In genomic region chr1:155011004-155011416, GRCh38 we compare ENCODE assay signal across 11 cellular contexts.
A peak's percentile ranks its signal among the peaks of the same experiment; 100 is the strongest.
DNase-seq lines count a peak whose midpoint lies in the region; ATAC-seq and TF ChIP-seq lines count a peak whose summit lies in the region.
"Had no signal": no experiment of that assay in that cellular context is flagged by ENCODE, and none has a peak within 500 bp of the region (broad histone marks: within the 10 kb centered on the region; RNA-seq: fewer than 3 reads in every experiment).

No MANE protein-coding gene starts in this region.

- H3K9me3 ChIP-seq in BLaER1 (no peaks in the 10 kb centered on the region), HEK293 (ENCODE audit: control insufficient read depth, insufficient read depth, low read depth, low read length) (no peaks in the 10 kb centered on the region), parathyroid adenoma (ENCODE audit: control insufficient read depth, low read length) (no peaks in the 10 kb centered on the region)

- CTCF ChIA-PET in HEK293 (lab: Yijun Ruan, JAX) = no interaction called here

- H3K9ac ChIP-seq in BLaER1 (peak overlapping the region; percentile 65), parathyroid adenoma (no peak overlapping the region)

- peaks cover 5% of the 10 kb centered on the region for H3K79me2 ChIP-seq in parathyroid adenoma

- intact Hi-C loops in dendritic cell treated with granulocyte-macrophage colony-stimulating factor and Interleukin-4, amounts not matched to agents 40 ng/mL and 50 ng/mL, for 4 days (cut with micrococcal nuclease) = no loop called here

- peaks cover 90% of the 10 kb centered on the region for H3K4me1 Mint-ChIP-seq in dendritic cell treated with granulocyte-macrophage colony-stimulating factor and Interleukin-4, amounts not matched to agents 40 ng/mL and 50 ng/mL, for 4 days (ENCODE audit: low read depth)

- peak overlapping the region; percentile 78 for H3K27ac ChIP-seq in BLaER1
- no peak overlapping the region for H3K27ac ChIP-seq in HEK293 (ENCODE audit: extremely low read depth, low read depth, low read length)
- H3K27ac ChIP-seq in parathyroid adenoma = peak overlapping the region; percentile 69

- H2AFZ ChIP-seq in parathyroid adenoma = no peak overlapping the region

- H3K36me3 Mint-ChIP-seq in dendritic cell treated with granulocyte-macrophage colony-stimulating factor and Interleukin-4, amounts not matched to agents 40 ng/mL and 50 ng/mL, for 4 days (ENCODE audit: low read depth) = peaks cover 89% of the 10 kb centered on the region

- H3K4me3 ChIP-seq in BLaER1 = peak overlapping the region; percentile 25; the same call in 1 of the 2 replicates
- no peak overlapping the region for H3K4me3 ChIP-seq in HEK293 (ENCODE audit: low read depth, low read length)
- no peak overlapping the region for H3K4me3 ChIP-seq in parathyroid adenoma (ENCODE audit: low read depth, low read length)

- no peaks in the 10 kb centered on the region for H3K27me3 Mint-ChIP-seq in dendritic cell treated with granulocyte-macrophage colony-stimulating factor and Interleukin-4, amounts not matched to agents 40 ng/mL and 50 ng/mL, for 4 days

- H3K27me3 ChIP-seq in BLaER1 (no peaks in the 10 kb centered on the region), parathyroid adenoma (ENCODE audit: control insufficient read depth, insufficient read depth, low read length) (no peaks in the 10 kb centered on the region)

- POLR2A ChIA-PET in HEK293 (lab: Yijun Ruan, JAX) = no interaction called here

- H3K36me3 ChIP-seq in BLaER1 (peaks cover 28% of the 10 kb centered on the region), HEK293 (ENCODE audit: control insufficient read depth in 2 of 2, insufficient read depth in 1 of 2, low read length in 2 of 2) (peaks cover 0 to 29% of the 10 kb centered on the region in 2 experiments; a peak in 1 of 3 replicates), parathyroid adenoma (ENCODE audit: control insufficient read depth, insufficient read depth, low read length) (no peaks in the 10 kb centered on the region)

- TF ChIP-seq CTCF in HEK293 (tag by site-specific recombination; IDR thresholded peaks at IDR 0.05) (no peak), parathyroid adenoma (IDR thresholded peaks at IDR 0.05) (no peak)

- peak overlapping the region; percentile 100 for H3K27ac Mint-ChIP-seq in dendritic cell treated with granulocyte-macrophage colony-stimulating factor and Interleukin-4, amounts not matched to agents 40 ng/mL and 50 ng/mL, for 4 days

- peak overlapping the region; percentile 92 for H3K4me3 Mint-ChIP-seq in dendritic cell treated with granulocyte-macrophage colony-stimulating factor and Interleukin-4, amounts not matched to agents 40 ng/mL and 50 ng/mL, for 4 days

- H4K20me1 ChIP-seq in BLaER1 = peaks cover 53% of the 10 kb centered on the region; the same call in 1 of the 2 replicates

- peaks cover 99% of the 10 kb centered on the region for H3K4me1 ChIP-seq in BLaER1
- H3K4me1 ChIP-seq in HEK293 (ENCODE audit: control insufficient read depth, insufficient read depth, low read length) = peaks cover 10% of the 10 kb centered on the region
- H3K4me1 ChIP-seq in parathyroid adenoma = peaks cover 15% of the 10 kb centered on the region

- ATAC-seq in HG02763 (IDR thresholded peaks at IDR 0.05; ENCODE audit: unreplicated experiment) = no peak
- no peak for ATAC-seq in HG03039 (IDR thresholded peaks at IDR 0.05; ENCODE audit: unreplicated experiment)
- ATAC-seq: PC-3 had no signal

- no peaks in the 10 kb centered on the region for H3K9me3 Mint-ChIP-seq in dendritic cell treated with granulocyte-macrophage colony-stimulating factor and Interleukin-4, amounts not matched to agents 40 ng/mL and 50 ng/mL, for 4 days

- peak overlapping the region; percentile 100 for H3K4me2 ChIP-seq in BLaER1
- no peak overlapping the region for H3K4me2 ChIP-seq in parathyroid adenoma (ENCODE audit: low read length)

- no peak for DNase-seq in retina
- no peak for DNase-seq in NCI-H1694 treated with DMSO at 0.1 percent for 48 hours (lab: John Stamatoyannopoulos, UW)
- DNase-seq: DMS53, NCI-H2107, PC-3 had no signal

TF ChIP-seq in HEK293, 187 proteins besides CTCF, POLR2A, EP300 and RAD21:
- no peak for TF ChIP-seq ZNF394 (tag by site-specific recombination; IDR thresholded peaks at IDR 0.05; ENCODE audit: borderline replicate concordance)
- TF ChIP-seq, protein P1, sequence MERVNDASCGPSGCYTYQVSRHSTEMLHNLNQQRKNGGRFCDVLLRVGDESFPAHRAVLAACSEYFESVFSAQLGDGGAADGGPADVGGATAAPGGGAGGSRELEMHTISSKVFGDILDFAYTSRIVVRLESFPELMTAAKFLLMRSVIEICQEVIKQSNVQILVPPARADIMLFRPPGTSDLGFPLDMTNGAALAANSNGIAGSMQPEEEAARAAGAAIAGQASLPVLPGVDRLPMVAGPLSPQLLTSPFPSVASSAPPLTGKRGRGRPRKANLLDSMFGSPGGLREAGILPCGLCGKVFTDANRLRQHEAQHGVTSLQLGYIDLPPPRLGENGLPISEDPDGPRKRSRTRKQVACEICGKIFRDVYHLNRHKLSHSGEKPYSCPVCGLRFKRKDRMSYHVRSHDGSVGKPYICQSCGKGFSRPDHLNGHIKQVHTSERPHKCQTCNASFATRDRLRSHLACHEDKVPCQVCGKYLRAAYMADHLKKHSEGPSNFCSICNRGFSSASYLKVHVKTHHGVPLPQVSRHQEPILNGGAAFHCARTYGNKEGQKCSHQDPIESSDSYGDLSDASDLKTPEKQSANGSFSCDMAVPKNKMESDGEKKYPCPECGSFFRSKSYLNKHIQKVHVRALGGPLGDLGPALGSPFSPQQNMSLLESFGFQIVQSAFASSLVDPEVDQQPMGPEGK (tag by site-specific recombination; IDR thresholded peaks at IDR 0.05) = peak; percentile 27; the same call in 1 of the 2 replicates
